ENCODE assay signal across 17 cellular contexts in the genomic region with DNA sequence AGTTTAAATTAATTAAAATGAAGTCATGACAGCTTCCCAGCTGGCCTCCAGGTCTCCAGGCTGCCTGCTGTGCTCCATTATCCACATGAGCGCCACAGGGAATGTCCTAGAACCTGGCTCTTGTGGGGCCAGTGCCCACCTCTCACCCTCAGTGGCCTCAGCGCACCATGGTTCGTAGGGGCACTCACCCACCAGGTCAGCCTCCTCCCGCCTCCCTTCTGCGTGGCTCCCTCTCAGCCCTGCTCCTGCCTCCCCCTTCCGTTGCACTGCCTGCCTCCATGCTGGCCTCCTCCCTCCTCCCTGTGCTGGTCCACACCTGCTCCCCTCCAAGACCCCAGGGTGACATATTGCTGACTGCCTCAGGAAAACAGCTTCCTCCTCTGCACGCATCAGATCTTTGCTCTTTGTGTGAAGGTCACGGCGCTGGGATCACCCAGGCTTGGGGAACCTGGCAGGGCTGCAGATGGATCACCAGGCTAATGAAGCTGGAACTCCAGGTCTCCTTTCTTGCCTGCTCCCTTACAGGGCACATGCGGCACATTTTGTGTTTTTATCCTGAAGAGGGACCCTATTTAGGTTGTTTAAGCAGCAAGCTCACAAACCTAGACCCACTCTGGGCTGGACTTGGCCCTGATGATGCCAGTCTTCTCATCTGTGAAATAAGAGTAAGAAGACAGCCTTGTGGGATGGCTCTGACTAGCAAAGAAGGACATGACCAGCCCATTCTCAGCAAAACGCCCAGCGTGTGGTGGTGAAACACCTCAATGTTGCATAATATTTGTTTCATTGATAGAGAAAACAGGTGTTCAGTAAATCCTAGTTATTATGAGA. TPM values are rescaled to one million over a fixed set of nuclear protein-coding genes. Genes with fewer than 3 reads are reported as not detected.
A peak's percentile ranks its signal among the peaks of the same experiment; 100 is the strongest.
DNase-seq lines count a peak whose midpoint lies in the region; ATAC-seq, FAIRE-seq and TF ChIP-seq lines count a peak whose summit lies in the region.
"Had no signal": no experiment of that assay in that cellular context is flagged by ENCODE, and none has a peak within 500 bp of the region (broad histone marks: within the 10 kb centered on the region; RNA-seq: fewer than 3 reads in every experiment).

No MANE protein-coding gene starts in this region.

- no peak for TF ChIP-seq CTCF in GM20000 (IDR thresholded peaks at IDR 0.05; ENCODE audit: extremely low read depth, missing control alignments)

- H3K36me3 ChIP-seq in CD4-positive, alpha-beta memory T cell (ENCODE audit: insufficient read depth, low read length) = no peaks in the 10 kb centered on the region
- no peaks in the 10 kb centered on the region for H3K36me3 ChIP-seq in naive thymus-derived CD4-positive, alpha-beta T cell (ENCODE audit: control insufficient read depth in 2 of 3, insufficient read depth in 3 of 3, low read length in 3 of 3)
- H3K36me3 ChIP-seq: colonic mucosa had no signal

- H3K4me3 ChIP-seq in CD4-positive, alpha-beta memory T cell (ENCODE audit: low read length in 2 of 2) = peak overlapping the region in 1 of 2 donors; percentile 72
- H3K4me3 ChIP-seq in naive thymus-derived CD4-positive, alpha-beta T cell (ENCODE audit: low read length) = peak overlapping the region; percentile 81
- H3K4me3 ChIP-seq: colonic mucosa, lung had no signal

- peak overlapping the region; percentile 92 to 99 (median 96) for H3K4me3 Mint-ChIP-seq in CD4-positive, alpha-beta memory T cell
- H3K4me3 Mint-ChIP-seq in activated CD4-positive, alpha-beta memory T cell treated with anti-CD3 and anti-CD28 coated beads, Interleukin-2, amount 10 ng/mL, durations not matched to agents 7 days and 5 days = peak overlapping the region; percentile 16
- peak overlapping the region in 9 of 10 donors; percentile 78 to 92 (median 89) for H3K4me3 Mint-ChIP-seq in naive thymus-derived CD4-positive, alpha-beta T cell

- H3K27ac ChIP-seq in CD4-positive, alpha-beta memory T cell (ENCODE audit: low read depth, low read length) = no peak overlapping the region
- H3K27ac ChIP-seq in naive thymus-derived CD4-positive, alpha-beta T cell (ENCODE audit: low read depth, low read length) = no peak overlapping the region
- H3K27ac ChIP-seq: colonic mucosa, testis had no signal

- intact Hi-C loops in CD4-positive, alpha-beta memory T cell (cut with micrococcal nuclease) = loop anchor here (1.0 kb wide), 1 partner anchor 45 kb away; no protein-coding TSS in a partner anchor
- intact Hi-C loops in naive thymus-derived CD4-positive, alpha-beta T cell (cut with micrococcal nuclease) = loop anchor here (1.0 kb wide), 1 partner anchor 11 kb away; no protein-coding TSS in a partner anchor

- ATAC-seq in naive thymus-derived CD4-positive, alpha-beta T cell = no peak
- ATAC-seq in GM19351 (IDR thresholded peaks at IDR 0.05; ENCODE audit: unreplicated experiment) = no peak
- no peak for ATAC-seq in HG03442 (IDR thresholded peaks at IDR 0.05; ENCODE audit: unreplicated experiment)
- ATAC-seq in GM21737 (IDR thresholded peaks at IDR 0.05; ENCODE audit: unreplicated experiment) = no peak

- peaks cover 2 to 34% (median 13%) of the 10 kb centered on the region in 4 donors for H3K4me1 Mint-ChIP-seq in CD4-positive, alpha-beta memory T cell
- peaks cover 13% of the 10 kb centered on the region for H3K4me1 Mint-ChIP-seq in activated CD4-positive, alpha-beta memory T cell treated with anti-CD3 and anti-CD28 coated beads, Interleukin-2, amount 10 ng/mL, durations not matched to agents 7 days and 5 days
- peaks cover 25 to 45% (median 34%) of the 10 kb centered on the region in 7 donors for H3K4me1 Mint-ChIP-seq in naive thymus-derived CD4-positive, alpha-beta T cell

- H3K9me3 ChIP-seq in CD4-positive, alpha-beta memory T cell (ENCODE audit: control insufficient read depth in 1 of 2, low read length in 2 of 2) = no peaks in the 10 kb centered on the region
- no peaks in the 10 kb centered on the region for H3K9me3 ChIP-seq in naive thymus-derived CD4-positive, alpha-beta T cell (ENCODE audit: control insufficient read depth in 2 of 3, low read length in 3 of 3)
- H3K9me3 ChIP-seq: colonic mucosa, testis had no signal

- H3K27me3 Mint-ChIP-seq in CD4-positive, alpha-beta memory T cell = peaks cover 5 to 8% of the 10 kb centered on the region in 2 donors
- peaks cover 69% of the 10 kb centered on the region for H3K27me3 Mint-ChIP-seq in activated CD4-positive, alpha-beta memory T cell treated with anti-CD3 and anti-CD28 coated beads, Interleukin-2, amount 10 ng/mL, durations not matched to agents 7 days and 5 days
- H3K27me3 Mint-ChIP-seq in naive thymus-derived CD4-positive, alpha-beta T cell = peaks cover 0 to 20% (median 0%) of the 10 kb centered on the region in 5 donors

- H3K9me3 Mint-ChIP-seq in CD4-positive, alpha-beta memory T cell = no peaks in the 10 kb centered on the region
- no peaks in the 10 kb centered on the region for H3K9me3 Mint-ChIP-seq in activated CD4-positive, alpha-beta memory T cell treated with anti-CD3 and anti-CD28 coated beads, Interleukin-2, amount 10 ng/mL, durations not matched to agents 7 days and 5 days
- no peaks in the 10 kb centered on the region for H3K9me3 Mint-ChIP-seq in naive thymus-derived CD4-positive, alpha-beta T cell

- H3K27ac Mint-ChIP-seq in CD4-positive, alpha-beta memory T cell = peak overlapping the region in 3 of 7 donors; percentile 19 to 92 (median 28)
- no peak overlapping the region for H3K27ac Mint-ChIP-seq in activated CD4-positive, alpha-beta memory T cell treated with anti-CD3 and anti-CD28 coated beads, Interleukin-2, amount 10 ng/mL, durations not matched to agents 7 days and 5 days
- H3K27ac Mint-ChIP-seq in naive thymus-derived CD4-positive, alpha-beta T cell = peak overlapping the region in 2 of 9 donors; percentile 43 to 64

- DNase-seq in CD4-positive, alpha-beta memory T cell = no peak
- no peak for DNase-seq in GM18507 (ENCODE audit: extremely low spot score, insufficient read length, low read depth)
- no peak for DNase-seq in activated CD4-positive, alpha-beta memory T cell treated with anti-CD3 and anti-CD28 coated beads, Interleukin-2, amount 10 ng/mL, durations not matched to agents 7 days and 5 days
- DNase-seq in naive thymus-derived CD4-positive, alpha-beta T cell = no peak
- no peak for DNase-seq in GM20000 (ENCODE audit: low spot score)
- DNase-seq: activated CD8-positive, alpha-beta memory T cell treated with anti-CD3 and anti-CD28 coated beads for 24 hours; amygdala; colonic mucosa; NCI-H1105; T-helper 9 cell; testis had no signal

- CTCF ChIA-PET in CD4-positive, alpha-beta memory T cell (lab: Charles Lee; ENCODE audit: partially characterized antibody) = interaction anchor here (1.2 kb wide), 1 partner anchor 15 kb away, joined by 3 read pairs; no protein-coding TSS in a partner anchor
- CTCF ChIA-PET in activated CD4-positive, alpha-beta memory T cell treated with anti-CD3 and anti-CD28 coated beads, Interleukin-2, amount 10 ng/mL, durations not matched to agents 7 days and 5 days (lab: Charles Lee) = interaction anchor here (1.0 kb wide), 1 partner anchor 125 kb away, joined by 3 read pairs; no protein-coding TSS in a partner anchor
- CTCF ChIA-PET in naive thymus-derived CD4-positive, alpha-beta T cell (lab: Charles Lee) = no interaction called here

- POLR2A ChIA-PET in CD4-positive, alpha-beta memory T cell (lab: Charles Lee; ENCODE audit: partially characterized antibody) = interaction anchor here (0.8 kb wide), 1 partner anchor 11 kb away, joined by 3 read pairs; no protein-coding TSS in a partner anchor
- POLR2A ChIA-PET in activated CD4-positive, alpha-beta memory T cell treated with anti-CD3 and anti-CD28 coated beads, Interleukin-2, amount 10 ng/mL, durations not matched to agents 7 days and 5 days (lab: Charles Lee) = no interaction called here
- POLR2A ChIA-PET in naive thymus-derived CD4-positive, alpha-beta T cell (lab: Charles Lee) = no interaction called here

- peak; percentile 15 for FAIRE-seq in GM18507 (lab: Jason Lieb, UNC)

- H3K4me1 ChIP-seq in CD4-positive, alpha-beta memory T cell (ENCODE audit: insufficient read depth, low read length) = peaks cover 10% of the 10 kb centered on the region
- peaks cover 14 to 22% of the 10 kb centered on the region in 2 donors for H3K4me1 ChIP-seq in naive thymus-derived CD4-positive, alpha-beta T cell (ENCODE audit: control insufficient read depth in 2 of 2, insufficient read depth in 2 of 2, low read length in 2 of 2)
- H3K4me1 ChIP-seq: colonic mucosa, testis had no signal

- H3K27me3 ChIP-seq in CD4-positive, alpha-beta memory T cell (ENCODE audit: insufficient read depth, low read length) = no peaks in the 10 kb centered on the region
- no peaks in the 10 kb centered on the region for H3K27me3 ChIP-seq in naive thymus-derived CD4-positive, alpha-beta T cell (ENCODE audit: control insufficient read depth in 2 of 2, insufficient read depth in 2 of 2, low read length in 2 of 2)
- H3K27me3 ChIP-seq: colonic mucosa, testis had no signal

- no peaks in the 10 kb centered on the region for H3K36me3 Mint-ChIP-seq in CD4-positive, alpha-beta memory T cell
- no peaks in the 10 kb centered on the region for H3K36me3 Mint-ChIP-seq in activated CD4-positive, alpha-beta memory T cell treated with anti-CD3 and anti-CD28 coated beads, Interleukin-2, amount 10 ng/mL, durations not matched to agents 7 days and 5 days (ENCODE audit: low read depth)
- no peaks in the 10 kb centered on the region for H3K36me3 Mint-ChIP-seq in naive thymus-derived CD4-positive, alpha-beta T cell

RNA-seq across cellular contexts. Expression of a gene that starts 47.9 kb away (rescaled TPM):
- 1 to 10 TPM; 1.4 to 1.5 TPM for total RNA-seq in CD4-positive, alpha-beta memory T cell
- 1 to 10 TPM in 1 of 2 donors, under 1 TPM in 1; 0.48 to 4.0 TPM for polyA plus RNA-seq in CD4-positive, alpha-beta memory T cell
- total RNA-seq in activated CD4-positive, alpha-beta memory T cell treated with anti-CD3 and anti-CD28 coated beads, Interleukin-2, amount 10 ng/mL, durations not matched to agents 7 days and 5 days = 1 to 10 TPM; 4.8 to 4.9 TPM
- 100 to 1,000 TPM in 1 of 5 experiments, 10 to 100 TPM in 2, 1 to 10 TPM in 2; 3.5 to 105 (median 19.9) TPM for total RNA-seq in naive thymus-derived CD4-positive, alpha-beta T cell
- 1 to 10 TPM; 4.5 to 6.4 TPM for polyA plus RNA-seq in naive thymus-derived CD4-positive, alpha-beta T cell
- total RNA-seq: NCI-H460, RPMI7951 had no signal

Comparison
In these comparisons a context has a peak if more than half of its experiments do, and no peak if none do; other contexts are left out.
1. H3K4me3 Mint-ChIP-seq: peak in every context shown above with its lines; median percentile 96 in CD4-positive, alpha-beta memory T cell; 89 in naive thymus-derived CD4-positive, alpha-beta T cell; 16 in activated CD4-positive, alpha-beta memory T cell treated with anti-CD3 and anti-CD28 coated beads, Interleukin-2, amount 10 ng/mL, durations not matched to agents 7 days and 5 days.